Comparison of ENCODE assay signal across 31 cellular contexts in the genomic region with DNA sequence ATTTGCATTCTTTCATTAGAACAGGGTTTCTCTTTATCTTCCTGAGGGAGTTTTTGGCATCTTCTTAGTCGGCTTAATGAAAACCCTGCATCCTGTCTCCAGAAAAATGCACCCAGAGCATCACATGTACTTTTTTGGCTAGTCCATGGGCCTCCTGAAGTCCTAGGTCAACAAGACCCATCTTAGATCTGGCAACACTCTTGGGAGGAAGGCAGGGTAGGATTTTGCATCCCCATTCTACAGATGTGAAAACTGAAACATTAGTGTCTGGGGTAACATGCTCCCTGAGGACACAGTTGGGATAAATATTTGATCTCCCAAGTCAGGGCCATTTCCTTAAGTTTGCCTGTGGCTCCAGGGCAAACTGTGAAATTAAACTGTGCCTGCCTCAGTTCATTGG. TPM values are rescaled to one million over a fixed set of nuclear protein-coding genes. Genes with fewer than 3 reads are reported as not detected.
DNase-seq lines count a peak whose midpoint lies in the region; ATAC-seq, FAIRE-seq and TF ChIP-seq lines count a peak whose summit lies in the region.
"Had no signal": no experiment of that assay in that cellular context is flagged by ENCODE, and none has a peak within 500 bp of the region (broad histone marks: within the 10 kb centered on the region; RNA-seq: fewer than 3 reads in every experiment).

No MANE protein-coding gene starts in this region.

- no peak for TF ChIP-seq POLR2A in esophagus muscularis mucosa (IDR thresholded peaks at IDR 0.05; ENCODE audit: low read depth)

- intact Hi-C loops in left ventricle myocardium inferior (cut with micrococcal nuclease) (no loop called here), esophagus muscularis mucosa (cut with DNase I) (no loop called here)

- WGBS in esophagus muscularis mucosa, result 73% methylated on average over 1 of the region's 1 CpG
- 64 to 82% methylated on average over 1 of the region's 1 CpG for WGBS in lung, 2 donors

- H3K4me3 ChIP-seq in right atrium auricular region, result no peak overlapping the region
- no peak overlapping the region for H3K4me3 ChIP-seq in left ventricle myocardium inferior
- H3K4me3 ChIP-seq in esophagus muscularis mucosa, result no peak overlapping the region
- no peak overlapping the region for H3K4me3 ChIP-seq in lung
- H3K4me3 ChIP-seq: BLaER1, GM12878 had no signal

- H3K4me1 ChIP-seq in right atrium auricular region (no peaks in the 10 kb centered on the region), left ventricle myocardium inferior (no peaks in the 10 kb centered on the region), esophagus muscularis mucosa (no peaks in the 10 kb centered on the region), lung (ENCODE audit: control insufficient read depth in 2 of 2, insufficient read depth in 2 of 2, low read length in 2 of 2) (no peaks in the 10 kb centered on the region)
- H3K4me1 ChIP-seq: BE2C, BLaER1 had no signal

- H3K27me3 ChIP-seq in right atrium auricular region (no peaks in the 10 kb centered on the region), left ventricle myocardium inferior (ENCODE audit: low read depth) (peaks cover 64% of the 10 kb centered on the region), esophagus muscularis mucosa (peaks cover 0 to 19% (median 0%) of the 10 kb centered on the region in 4 donors), lung (ENCODE audit: control insufficient read depth, insufficient read depth) (no peaks in the 10 kb centered on the region)
- H3K27me3 ChIP-seq: BE2C, BLaER1 had no signal

- no peaks in the 10 kb centered on the region for H3K9me3 ChIP-seq in right atrium auricular region
- H3K9me3 ChIP-seq in left ventricle myocardium inferior (replicated peaks), result no peaks in the 10 kb centered on the region
- no peaks in the 10 kb centered on the region for H3K9me3 ChIP-seq in esophagus muscularis mucosa
- H3K9me3 ChIP-seq in lung (ENCODE audit: control insufficient read depth in 2 of 2, insufficient read depth in 1 of 2, low read length in 1 of 2), result no peaks in the 10 kb centered on the region
- H3K9me3 ChIP-seq: BE2C had no signal

- no peak for ATAC-seq in lung (ENCODE audit: insufficient read depth, low FRiP score)
- ATAC-seq: GM12878 had no signal

- no peak overlapping the region for H3K27ac ChIP-seq in right atrium auricular region
- no peak overlapping the region for H3K27ac ChIP-seq in left ventricle myocardium inferior (replicated peaks)
- H3K27ac ChIP-seq in esophagus muscularis mucosa (replicated peaks in 1 of 4), result no peak overlapping the region
- H3K27ac ChIP-seq in lung (ENCODE audit: low read depth in 1 of 2, low read length in 1 of 2), result no peak overlapping the region
- H3K27ac ChIP-seq: BLaER1 had no signal

- TF ChIP-seq CTCF in right atrium auricular region (IDR thresholded peaks at IDR 0.05), result no peak
- no peak for TF ChIP-seq CTCF in left ventricle myocardium inferior (IDR thresholded peaks at IDR 0.05; ENCODE audit: borderline replicate concordance)
- no peak for TF ChIP-seq CTCF in esophagus muscularis mucosa (IDR thresholded peaks at IDR 0.05)
- no peak for TF ChIP-seq CTCF in lung (IDR thresholded peaks at IDR 0.05; ENCODE audit: control extremely low read depth, extremely low read depth)

- TF ChIP-seq EP300 in esophagus muscularis mucosa (IDR thresholded peaks at IDR 0.05), result no peak

- DNase-seq in right atrium auricular region (ENCODE audit: low spot score) (peak; percentile 9), left ventricle myocardium inferior (no peak), esophagus muscularis mucosa (ENCODE audit: extremely low spot score) (peak; percentile 90), lung (ENCODE audit: low spot score) (peak; percentile 9), SK-N-DZ (ENCODE audit: low spot score) (no peak), GM19239 (ENCODE audit: insufficient read length, low spot score) (no peak)
- DNase-seq: 8988T; ACHN; BE2C; C1 segment of cervical spinal cord; CD4-positive, alpha-beta memory T cell; CD4-positive, CD25-positive, alpha-beta regulatory T cell; CD8-positive, alpha-beta memory T cell; COR-L47; DMS 273 treated with DMSO at 0.1 percent for 48 hours; DMS153; DMS53; DMS79; DND-41; EL; GDM1 had no signal

- no peak for FAIRE-seq in GM19239 (lab: Jason Lieb, UNC)
- FAIRE-seq: A204.1, GM12878, GM12892, GM18507 had no signal

- H3K36me3 ChIP-seq in right atrium auricular region (no peaks in the 10 kb centered on the region), left ventricle myocardium inferior (no peaks in the 10 kb centered on the region), esophagus muscularis mucosa (no peaks in the 10 kb centered on the region), lung (ENCODE audit: control insufficient read depth in 2 of 2, insufficient read depth in 2 of 2, low read length in 2 of 2) (no peaks in the 10 kb centered on the region)
- H3K36me3 ChIP-seq: BE2C, BLaER1 had no signal

RNA-seq across cellular contexts. Expression of a gene that starts 40.0 kb away (rescaled TPM):
- total RNA-seq in right atrium auricular region (not detected), left ventricle myocardium inferior (not detected), esophagus muscularis mucosa (not detected), lung (not detected)
- polyA plus RNA-seq in lung, result not detected
- polyA plus RNA-seq in SK-N-DZ (2014; cell fraction: cytosol; rRNA removed), result not detected in 2 replicates
- polyA plus RNA-seq in SK-N-DZ (2014; cell fraction: nucleus; rRNA removed), result not detected in 2 replicates
- total RNA-seq: A673; CD4-positive, alpha-beta memory T cell; CD4-positive, CD25-positive, alpha-beta regulatory T cell; CD8-positive, alpha-beta memory T cell; Daoy; G401; GM12878 had no signal
- polyA plus RNA-seq: AG04450; CD14-positive monocyte; CD4-positive, alpha-beta memory T cell; CD4-positive, CD25-positive, alpha-beta regulatory T cell; CD8-positive, alpha-beta memory T cell; GM12878 had no signal

Comparison
In these comparisons a context has a peak if more than half of its experiments do, and no peak if none do; other contexts are left out.
1. DNase-seq: peak in right atrium auricular region (single experiment), esophagus muscularis mucosa (single experiment) and lung (single experiment); none in left ventricle myocardium inferior (single experiment), SK-N-DZ (single experiment) and GM19239 (single experiment).